ENCODE assay signal across 21 cellular contexts in the genomic region with DNA sequence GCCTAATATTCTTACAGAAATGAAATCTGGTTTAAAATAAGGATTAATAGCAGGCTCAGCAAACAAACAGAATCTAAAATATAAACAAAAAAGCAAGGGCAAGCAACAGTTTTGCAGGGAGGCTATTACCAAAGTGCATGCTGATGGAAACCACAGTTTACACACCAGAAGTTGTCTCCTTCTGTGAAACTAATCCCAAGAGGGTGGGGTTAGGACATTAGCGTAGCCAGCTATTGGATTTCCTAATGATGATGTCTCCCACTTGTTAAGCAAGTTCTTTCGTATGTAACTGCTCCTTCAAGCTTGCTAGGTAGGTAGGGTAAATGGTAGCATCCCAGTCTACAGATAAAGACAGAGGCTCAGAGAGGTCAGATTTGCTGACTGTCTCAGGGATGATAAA.
A peak's percentile ranks its signal among the peaks of the same experiment; 100 is the strongest.
DNase-seq lines count a peak whose midpoint lies in the region; ATAC-seq, FAIRE-seq and TF ChIP-seq lines count a peak whose summit lies in the region.
"Had no signal": no experiment of that assay in that cellular context is flagged by ENCODE, and none has a peak within 500 bp of the region (broad histone marks: within the 10 kb centered on the region; RNA-seq: fewer than 3 reads in every experiment).

No MANE protein-coding gene starts in this region.

- H3K9me3 ChIP-seq in right atrium auricular region (peaks cover 0 to 7% of the 10 kb centered on the region in 2 donors), pancreas (no peaks in the 10 kb centered on the region)

- DNase-seq in Right ventricle myocardium superior (no peak), right atrium auricular region (ENCODE audit: low spot score) (no peak), fibroblast of villous mesenchyme (ENCODE audit: low read depth) (peak; percentile 77), pancreas (no peak), germinal center (ENCODE audit: low spot score) (no peak)
- DNase-seq in activated T-cell treated with anti-CD3 and anti-CD28 coated beads, Interleukin-2, amount 50 U/mL, for 24 hours: no peak
- DNase-seq: DMS 273 treated with DMSO at 0.1 percent for 48 hours; GF-D8; NCI-H1092 treated with DMSO at 0.1 percent for 48 hours; NCI-H1694; NCI-H226; NCI-H526; NK-92 treated with Interleukin-12 subunit alpha and Interleukin-12 subunit beta, amount 100 ng/mL, for 24 hours; OCI-M1 had no signal

- intact Hi-C loops in Right ventricle myocardium superior (cut with DNase I): loop anchor here (10.0 kb wide), 1 partner anchor 116 kb away; no protein-coding TSS in a partner anchor
- intact Hi-C loops in pancreas (cut with DNase I): no loop called here

- H3K4me1 ChIP-seq in right atrium auricular region (no peaks in the 10 kb centered on the region), pancreas (no peaks in the 10 kb centered on the region)

- no peak overlapping the region for H3K4me3 Mint-ChIP-seq in brain
- no peak overlapping the region for H3K4me3 Mint-ChIP-seq in activated T-cell treated with anti-CD3 and anti-CD28 coated beads, Interleukin-2, amount 50 U/mL, for 24 hours
- H3K4me3 Mint-ChIP-seq: CD14-positive monocyte had no signal

- FAIRE-seq in pancreas (lab: Jason Lieb, UNC): no peak
- FAIRE-seq: A204.1, GM12891, GM18507, H54 had no signal

- no peaks in the 10 kb centered on the region for H3K27me3 ChIP-seq in right atrium auricular region
- H3K27me3 ChIP-seq in pancreas: no peaks in the 10 kb centered on the region

- peaks cover 12 to 18% (median 16%) of the 10 kb centered on the region in 5 experiments for H3K9me3 Mint-ChIP-seq in brain
- H3K9me3 Mint-ChIP-seq in activated T-cell treated with anti-CD3 and anti-CD28 coated beads, Interleukin-2, amount 50 U/mL, for 24 hours: peaks cover 10% of the 10 kb centered on the region

- H3K4me1 Mint-ChIP-seq in brain: peaks cover 12% of the 10 kb centered on the region
- no peaks in the 10 kb centered on the region for H3K4me1 Mint-ChIP-seq in activated T-cell treated with anti-CD3 and anti-CD28 coated beads, Interleukin-2, amount 50 U/mL, for 24 hours (ENCODE audit: low read depth)
- H3K4me1 Mint-ChIP-seq: CD14-positive monocyte had no signal

- H3K36me3 Mint-ChIP-seq in brain: peaks cover 8% of the 10 kb centered on the region
- no peaks in the 10 kb centered on the region for H3K36me3 Mint-ChIP-seq in activated T-cell treated with anti-CD3 and anti-CD28 coated beads, Interleukin-2, amount 50 U/mL, for 24 hours (ENCODE audit: low read depth)
- H3K36me3 Mint-ChIP-seq: CD14-positive monocyte had no signal

- H3K36me3 ChIP-seq in right atrium auricular region (no peaks in the 10 kb centered on the region), pancreas (no peaks in the 10 kb centered on the region)

- H3K4me3 ChIP-seq in right atrium auricular region (no peak overlapping the region), fibroblast of villous mesenchyme (ENCODE audit: low read depth, low read length) (no peak overlapping the region), pancreas (no peak overlapping the region)

- H3K27me3 Mint-ChIP-seq in brain: peaks cover 3% of the 10 kb centered on the region
- H3K27me3 Mint-ChIP-seq in activated T-cell treated with anti-CD3 and anti-CD28 coated beads, Interleukin-2, amount 50 U/mL, for 24 hours: peaks cover 18% of the 10 kb centered on the region

- H3K27ac Mint-ChIP-seq in brain: peak overlapping the region in 3 of 5 experiments; percentile 55 to 81 (median 81)
- no peak overlapping the region for H3K27ac Mint-ChIP-seq in activated T-cell treated with anti-CD3 and anti-CD28 coated beads, Interleukin-2, amount 50 U/mL, for 24 hours
- H3K27ac Mint-ChIP-seq: CD14-positive monocyte had no signal

- WGBS in pancreas, 2 donors: 70 to 71% methylated on average over 2 of the region's 2 CpGs

- ATAC-seq in Right ventricle myocardium superior (ENCODE audit: poor library complexity) (peak; percentile 39), pancreas (no peak)

- H3K27ac ChIP-seq in right atrium auricular region: no peak overlapping the region
- no peak overlapping the region for H3K27ac ChIP-seq in pancreas
- H3K27ac ChIP-seq: KMS-11 had no signal

- TF ChIP-seq CTCF in right atrium auricular region (IDR thresholded peaks at IDR 0.05): no peak
- TF ChIP-seq CTCF in brain (conservative IDR thresholded peaks at IDR 0.05): no peak
- no peak for TF ChIP-seq CTCF in fibroblast of villous mesenchyme (IDR thresholded peaks at IDR 0.05; ENCODE audit: insufficient read depth, low read depth, low read length)
- TF ChIP-seq CTCF in pancreas (IDR thresholded peaks at IDR 0.05): no peak
